Comparison of ENCODE assay signal across 8 cellular contexts in genomic region chr9:125236535-125237159, GRCh38. TPM values are rescaled to one million over a fixed set of nuclear protein-coding genes. Genes with fewer than 3 reads are reported as not detected.
DNase-seq lines count a peak whose midpoint lies in the region; ATAC-seq and TF ChIP-seq lines count a peak whose summit lies in the region.
"Not testable (repeated sequence)": the region's sequence is repeated elsewhere in the genome, so short reads cannot be mapped to it uniquely, and the experiment has no call there.

No MANE protein-coding gene starts in this region.

- peaks cover 39% of the 10 kb centered on the region for H3K4me1 Mint-ChIP-seq in activated CD8-positive, alpha-beta T cell treated with anti-CD3 and anti-CD28 coated beads for 36 hours (ENCODE audit: low read depth)

- not testable (repeated sequence) for H3K27me3 ChIP-seq in A673 (replicated peaks; ENCODE audit: insufficient read depth, low read depth, low read length, poor library complexity); lower lobe of right lung (ENCODE audit: low read depth)

- H3K27me3 Mint-ChIP-seq in activated CD8-positive, alpha-beta T cell treated with anti-CD3 and anti-CD28 coated beads for 36 hours = not testable (repeated sequence)

- ATAC-seq in activated CD8-positive, alpha-beta T cell treated with anti-CD3 and anti-CD28 coated beads for 36 hours; lower lobe of right lung: not testable (repeated sequence)

- peaks cover 72% of the 10 kb centered on the region for H3K36me3 ChIP-seq in A673 (ENCODE audit: insufficient read depth, low read length, poor library complexity, severe bottlenecking)
- H3K36me3 ChIP-seq in lower lobe of right lung = peaks cover 76% of the 10 kb centered on the region

- DNase-seq in A673 (ENCODE audit: low spot score) (peak; percentile 12), RKO (ENCODE audit: low spot score) (peak; percentile 47)
- not testable (repeated sequence) for DNase-seq in GM12864 (ENCODE audit: low read depth); astrocyte of the spinal cord (ENCODE audit: low read depth, low spot score); epithelial cell of proximal tubule (ENCODE audit: low read depth); lower lobe of right lung; retinal pigment epithelial cell (ENCODE audit: low read depth)
- peak; percentile 23 for DNase-seq in activated CD8-positive, alpha-beta T cell treated with anti-CD3 and anti-CD28 coated beads for 36 hours

- in situ Hi-C loops in astrocyte of the spinal cord (cut with HindIII; ENCODE audit: low sequenced_read_pairs) = not testable (repeated sequence)

- H3K36me3 Mint-ChIP-seq in activated CD8-positive, alpha-beta T cell treated with anti-CD3 and anti-CD28 coated beads for 36 hours (ENCODE audit: low read depth) = peaks cover 79% of the 10 kb centered on the region

- H3K27ac Mint-ChIP-seq in activated CD8-positive, alpha-beta T cell treated with anti-CD3 and anti-CD28 coated beads for 36 hours = peak overlapping the region; percentile 78

- peak overlapping the region; percentile 93 for H3K4me3 ChIP-seq in A673 (ENCODE audit: low read depth, low read length, poor library complexity, severe bottlenecking)
- H3K4me3 ChIP-seq in GM12864 (ENCODE audit: low read depth, low read length) = peak overlapping the region; percentile 73; the same call in 1 of the 2 replicates
- peak overlapping the region; percentile 14 for H3K4me3 ChIP-seq in astrocyte of the spinal cord (ENCODE audit: low read depth, low read length)
- peak overlapping the region; percentile 17 for H3K4me3 ChIP-seq in epithelial cell of proximal tubule (ENCODE audit: low read depth, low read length)
- H3K4me3 ChIP-seq in lower lobe of right lung = peak overlapping the region; percentile 92
- H3K4me3 ChIP-seq in retinal pigment epithelial cell (ENCODE audit: low read length) = peak overlapping the region; percentile 33

- H3K9me3 Mint-ChIP-seq in activated CD8-positive, alpha-beta T cell treated with anti-CD3 and anti-CD28 coated beads for 36 hours = not testable (repeated sequence)

- TSS peak; percentile 10 for BruUV-seq in A673 (replicated peaks; lab: Mats Ljungman, UMichigan)

- not testable (repeated sequence) for H3K27ac ChIP-seq in A673 (ENCODE audit: low read depth, low read length, poor library complexity, severe bottlenecking); lower lobe of right lung

- intact Hi-C loops in A673 (cut with micrococcal nuclease; ENCODE audit: unreplicated experiment); activated CD8-positive, alpha-beta T cell treated with anti-CD3 and anti-CD28 coated beads for 36 hours (cut with micrococcal nuclease); lower lobe of right lung (cut with DNase I): not testable (repeated sequence)

- TF ChIP-seq CTCF in A673 (conservative IDR thresholded peaks at IDR 0.05; ENCODE audit: low read depth, low read length); GM12864 (IDR thresholded peaks at IDR 0.05; ENCODE audit: low read depth, low read length, missing control alignments); activated CD8-positive, alpha-beta T cell treated with anti-CD3 and anti-CD28 coated beads for 36 hours (IDR thresholded peaks at IDR 0.05); astrocyte of the spinal cord (IDR thresholded peaks at IDR 0.05; ENCODE audit: low read depth, low read length); epithelial cell of proximal tubule (conservative IDR thresholded peaks at IDR 0.05; ENCODE audit: low read depth, low read length); lower lobe of right lung (IDR thresholded peaks at IDR 0.05); retinal pigment epithelial cell (conservative IDR thresholded peaks at IDR 0.05; ENCODE audit: low read depth, low read length): not testable (repeated sequence)

- peak overlapping the region; percentile 100 for H3K4me3 Mint-ChIP-seq in activated CD8-positive, alpha-beta T cell treated with anti-CD3 and anti-CD28 coated beads for 36 hours

- POLR2A ChIA-PET in A673 (lab: Charles Lee; ENCODE audit: low non-redundant PET) = not testable (repeated sequence)
- POLR2A ChIA-PET in activated CD8-positive, alpha-beta T cell treated with anti-CD3 and anti-CD28 coated beads for 36 hours (lab: Charles Lee) = interaction anchor here (0.6 to 10.5 kb wide), 12 partner anchors 7 to 375 kb away, joined by 3 to 151 read pairs (median 4); partner anchors contain the start of genes ARPC5L, GAPVD1 and RPL35

- CTCF ChIA-PET in A673 (lab: Charles Lee) = not testable (repeated sequence)
- CTCF ChIA-PET in activated CD8-positive, alpha-beta T cell treated with anti-CD3 and anti-CD28 coated beads for 36 hours (lab: Charles Lee) = interaction anchor here (0.7 to 0.8 kb wide), 2 partner anchors 16 to 99 kb away, joined by 3 to 4 read pairs; no protein-coding TSS in a partner anchor

- not testable (repeated sequence) for H3K9me3 ChIP-seq in A673 (ENCODE audit: low read depth, low read length, poor library complexity, severe bottlenecking); lower lobe of right lung

- peaks cover 33% of the 10 kb centered on the region for H3K4me1 ChIP-seq in A673 (ENCODE audit: insufficient read depth, low read length, poor library complexity, severe bottlenecking)
- peaks cover 56% of the 10 kb centered on the region for H3K4me1 ChIP-seq in lower lobe of right lung

RNA-seq across cellular contexts. Expression of gene HSPA5, which starts 4.5 kb away (rescaled TPM):
- 260 and 290 TPM in 2 replicates for total RNA-seq in A673 (2021)
- total RNA-seq in activated CD8-positive, alpha-beta T cell treated with anti-CD3 and anti-CD28 coated beads for 36 hours = 100 to 1,000 TPM; 161 to 163 TPM
- total RNA-seq in epithelial cell of proximal tubule = 210 and 241 TPM in 2 replicates
- 201 TPM for total RNA-seq in lower lobe of right lung

RNA-seq across cellular contexts. Expression of gene GAPVD1, which starts 25.0 kb away (rescaled TPM):
- 55.3 and 58.2 TPM in 2 replicates for total RNA-seq in A673 (2021)
- total RNA-seq in activated CD8-positive, alpha-beta T cell treated with anti-CD3 and anti-CD28 coated beads for 36 hours = 10 to 100 TPM; 49.7 to 49.8 TPM
- 18.2 and 20.8 TPM in 2 replicates for total RNA-seq in epithelial cell of proximal tubule
- total RNA-seq in lower lobe of right lung = 70.6 TPM

RNA-seq across cellular contexts. Expression of gene RABEPK, which starts 36.3 kb away (rescaled TPM):
- total RNA-seq in A673 (2021) = 32.7 and 43.6 TPM in 2 replicates
- total RNA-seq in activated CD8-positive, alpha-beta T cell treated with anti-CD3 and anti-CD28 coated beads for 36 hours = 10 to 100 TPM; 30.0 to 30.4 TPM
- total RNA-seq in epithelial cell of proximal tubule = 20.3 and 37.9 TPM in 2 replicates
- 12.3 TPM for total RNA-seq in lower lobe of right lung

RNA-seq across cellular contexts. Expression of gene PPP6C, which starts 47.0 kb away (rescaled TPM):
- total RNA-seq in A673 (2021) (50.8 and 51.7 TPM in 2 replicates), epithelial cell of proximal tubule (28.3 and 29.7 TPM in 2 replicates), lower lobe of right lung (44.7 TPM)
- total RNA-seq in activated CD8-positive, alpha-beta T cell treated with anti-CD3 and anti-CD28 coated beads for 36 hours = 10 to 100 TPM; 43.1 to 44.8 TPM

Comparison
In these comparisons a context has a peak if more than half of its experiments do, and no peak if none do; other contexts are left out.
1. H3K4me3 ChIP-seq: peak in every context shown above with its lines; median percentile 93 in A673; 92 in lower lobe of right lung; 73 in GM12864; 33 in retinal pigment epithelial cell; 17 in epithelial cell of proximal tubule; 14 in astrocyte of the spinal cord.